Comparison of ENCODE assay signal across 21 cellular contexts in genomic region chr10:17100586-17100985, GRCh38. TPM values are rescaled to one million over a fixed set of nuclear protein-coding genes. Genes with fewer than 3 reads are reported as not detected.
A peak's percentile ranks its signal among the peaks of the same experiment; 100 is the strongest.
DNase-seq lines count a peak whose midpoint lies in the region; ATAC-seq, FAIRE-seq and TF ChIP-seq lines count a peak whose summit lies in the region.
"Had no signal": no experiment of that assay in that cellular context is flagged by ENCODE, and none has a peak within 500 bp of the region (broad histone marks: within the 10 kb centered on the region; RNA-seq: fewer than 3 reads in every experiment).

No MANE protein-coding gene starts in this region.

- H3K27me3 Mint-ChIP-seq in endothelial cell (ENCODE audit: unreplicated experiment) (peaks cover 2% of the 10 kb centered on the region), nephron (ENCODE audit: low read depth) (no peaks in the 10 kb centered on the region)
- H3K27me3 Mint-ChIP-seq: activated CD4-positive, alpha-beta T cell treated with anti-CD3 and anti-CD28 coated beads, Interleukin-2, amount 10 ng/mL, durations not matched to agents 7 days and 5 days; activated T-helper 17 cell treated with anti-CD3 and anti-CD28 coated beads, Interleukin-2, amount 50 U/mL, for 72 hours had no signal

- H3K9me3 Mint-ChIP-seq in endothelial cell (ENCODE audit: unreplicated experiment) = no peaks in the 10 kb centered on the region
- H3K9me3 Mint-ChIP-seq in nephron = peaks cover 10% of the 10 kb centered on the region
- H3K9me3 Mint-ChIP-seq: T-helper 1 cell treated with Interleukin-12 subunit alpha and Interleukin-12 subunit beta and Interleukin-4 antibody, amounts not matched to agents 30 μg/mL and 1 μg/mL, for 36 hours had no signal

- DNase-seq in H54 (ENCODE audit: insufficient read length, low spot score) (no peak), RCC 7860 (ENCODE audit: low spot score) (peak; percentile 32), endothelial cell (ENCODE audit: low spot score) (no peak), NCI-H82 (lab: John Stamatoyannopoulos, UW) (no peak)
- DNase-seq in activated CD4-positive, alpha-beta T cell treated with anti-CD3 and anti-CD28 coated beads, Interleukin-2, amount 50 U/mL, for 48 hours = no peak
- DNase-seq: activated CD4-positive, alpha-beta T cell treated with anti-CD3 and anti-CD28 coated beads, Interleukin-2, amount 10 ng/mL, durations not matched to agents 7 days and 5 days; activated CD8-positive, alpha-beta memory T cell treated with anti-CD3 and anti-CD28 coated beads, Interleukin-2, amount 50 U/mL, for 4 hours; effector CD8-positive, alpha-beta T cell; KG1; MV-4-11; NCI-H1694 treated with DMSO at 0.1 percent for 48 hours; nephron progenitor cell; stimulated activated CD4-positive, alpha-beta T cell treated with anti-CD3 and anti-CD28 coated beads, Interleukin-2, amount 100 ng/mL, for 24 hours; stimulated activated naive CD4-positive, alpha-beta T cell had no signal

- H3K27ac Mint-ChIP-seq in endothelial cell (ENCODE audit: unreplicated experiment) (peak overlapping the region; percentile 83), nephron (peak overlapping the region; percentile 78 to 94 (median 84))
- H3K27ac Mint-ChIP-seq: activated CD4-positive, alpha-beta T cell treated with anti-CD3 and anti-CD28 coated beads, Interleukin-2, amount 10 ng/mL, durations not matched to agents 7 days and 5 days; activated naive CD4-positive, alpha-beta T cell treated with anti-CD3 and anti-CD28 coated beads, Interleukin-2, amount 50 U/mL, for 72 hours; activated T-helper 17 cell treated with anti-CD3 and anti-CD28 coated beads, Interleukin-2, amount 50 U/mL, for 72 hours; T-helper 1 cell treated with Interleukin-12 subunit alpha and Interleukin-12 subunit beta and Interleukin-4 antibody, amounts not matched to agents 30 μg/mL and 1 μg/mL, for 36 hours had no signal

- H3K36me3 Mint-ChIP-seq in endothelial cell (ENCODE audit: low read depth, unreplicated experiment) (no peaks in the 10 kb centered on the region), nephron (ENCODE audit: low read depth) (peaks cover 10% of the 10 kb centered on the region)
- H3K36me3 Mint-ChIP-seq: activated naive CD4-positive, alpha-beta T cell treated with anti-CD3 and anti-CD28 coated beads, Interleukin-2, amount 50 U/mL, for 72 hours; CD14-positive monocyte had no signal

- peaks cover 22% of the 10 kb centered on the region for H3K4me1 Mint-ChIP-seq in endothelial cell (ENCODE audit: unreplicated experiment)
- peaks cover 4% of the 10 kb centered on the region for H3K4me1 Mint-ChIP-seq in nephron
- H3K4me1 Mint-ChIP-seq: activated CD4-positive, alpha-beta T cell treated with anti-CD3 and anti-CD28 coated beads, Interleukin-2, amount 10 ng/mL, durations not matched to agents 7 days and 5 days; activated T-helper 17 cell treated with anti-CD3 and anti-CD28 coated beads, Interleukin-2, amount 50 U/mL, for 72 hours; nephron progenitor cell had no signal

- FAIRE-seq in H54 (lab: Jason Lieb, UNC) = peak; percentile 61
- no peak for FAIRE-seq in RCC 7860 (lab: Jason Lieb, UNC)

- TF ChIP-seq POLR2A in H54 (IDR thresholded peaks at IDR 0.05; ENCODE audit: low read depth, low read length) = no peak

- no peak for TF ChIP-seq CTCF in endothelial cell (IDR thresholded peaks at IDR 0.05; ENCODE audit: unreplicated experiment)
- no peak for TF ChIP-seq CTCF in nephron (IDR thresholded peaks at IDR 0.05; ENCODE audit: unreplicated experiment in 3 of 3)

- ATAC-seq in GM21576 (IDR thresholded peaks at IDR 0.05; ENCODE audit: unreplicated experiment) (no peak), HG03095 (IDR thresholded peaks at IDR 0.05; ENCODE audit: unreplicated experiment) (no peak)
- ATAC-seq: activated naive CD4-positive, alpha-beta T cell treated with anti-CD3 and anti-CD28 coated beads, Interleukin-2, amount 50 U/mL, for 72 hours; activated T-helper 17 cell treated with anti-CD3 and anti-CD28 coated beads, Interleukin-2, amount 50 U/mL, for 72 hours had no signal

- H3K4me3 Mint-ChIP-seq in endothelial cell (ENCODE audit: unreplicated experiment) (no peak overlapping the region), nephron (peak overlapping the region in 1 of 3 experiments; percentile 35)
- H3K4me3 Mint-ChIP-seq: activated CD4-positive, alpha-beta T cell treated with anti-CD3 and anti-CD28 coated beads, Interleukin-2, amount 10 ng/mL, durations not matched to agents 7 days and 5 days; activated T-helper 17 cell treated with anti-CD3 and anti-CD28 coated beads, Interleukin-2, amount 50 U/mL, for 72 hours; CD14-positive monocyte; nephron progenitor cell; T-helper 1 cell treated with Interleukin-12 subunit alpha and Interleukin-12 subunit beta and Interleukin-4 antibody, amounts not matched to agents 30 μg/mL and 1 μg/mL, for 36 hours had no signal

RNA-seq across cellular contexts. Expression of gene CUBN, which starts 29.0 kb away (rescaled TPM):
- 8.8 TPM for total RNA-seq in endothelial cell (ENCODE audit: unreplicated experiment)
